2 cellular contexts compared by ENCODE assay signal in genomic region chr2:135817466-135817865, GRCh38.
TF ChIP-seq lines count a peak whose summit lies in the region.

No MANE protein-coding gene starts in this region.

TF ChIP-seq in HepG2, 621 proteins besides CTCF, POLR2A, EP300 and RAD21:
- TF ChIP-seq ZNF207 (IDR thresholded peaks at IDR 0.05; ENCODE audit: borderline replicate concordance) (no peak), PBX3 (CRISPR knock-in tag; IDR thresholded peaks at IDR 0.05; ENCODE audit: borderline replicate concordance) (no peak), ATF3 (CRISPR knock-in tag; IDR thresholded peaks at IDR 0.05) (no peak), HOXA7 (CRISPR knock-in tag; IDR thresholded peaks at IDR 0.05) (no peak), MTA3 (CRISPR knock-in tag; IDR thresholded peaks at IDR 0.05) (no peak), ZNF724P (CRISPR knock-in tag; IDR thresholded peaks at IDR 0.05; ENCODE audit: borderline replicate concordance) (no peak), BCL6 (CRISPR knock-in tag; IDR thresholded peaks at IDR 0.05) (no peak), ZBTB46 (CRISPR knock-in tag; IDR thresholded peaks at IDR 0.05; ENCODE audit: borderline replicate concordance) (no peak), ZNF543 (CRISPR knock-in tag; IDR thresholded peaks at IDR 0.05) (no peak), FOSL1 (CRISPR knock-in tag; IDR thresholded peaks at IDR 0.05; ENCODE audit: borderline replicate concordance) (no peak)

TF ChIP-seq in K562, 482 proteins besides CTCF, POLR2A, EP300 and RAD21:
- TF ChIP-seq NONO (IDR thresholded peaks at IDR 0.05; ENCODE audit: low read depth in 2 of 2, low read length in 1 of 2): no peak
- TF ChIP-seq HSF4 (CRISPR knock-in tag; IDR thresholded peaks at IDR 0.05; ENCODE audit: borderline replicate concordance): no peak
- no peak for TF ChIP-seq CSDE1 (IDR thresholded peaks at IDR 0.05)
- no peak for TF ChIP-seq CHD4 (IDR thresholded peaks at IDR 0.05; ENCODE audit: insufficient read depth, insufficient replicate concordance, low read depth, low read length, poor library complexity, severe bottlenecking)
- no peak for TF ChIP-seq MCM3 (IDR thresholded peaks at IDR 0.05)
- TF ChIP-seq, protein P1, sequence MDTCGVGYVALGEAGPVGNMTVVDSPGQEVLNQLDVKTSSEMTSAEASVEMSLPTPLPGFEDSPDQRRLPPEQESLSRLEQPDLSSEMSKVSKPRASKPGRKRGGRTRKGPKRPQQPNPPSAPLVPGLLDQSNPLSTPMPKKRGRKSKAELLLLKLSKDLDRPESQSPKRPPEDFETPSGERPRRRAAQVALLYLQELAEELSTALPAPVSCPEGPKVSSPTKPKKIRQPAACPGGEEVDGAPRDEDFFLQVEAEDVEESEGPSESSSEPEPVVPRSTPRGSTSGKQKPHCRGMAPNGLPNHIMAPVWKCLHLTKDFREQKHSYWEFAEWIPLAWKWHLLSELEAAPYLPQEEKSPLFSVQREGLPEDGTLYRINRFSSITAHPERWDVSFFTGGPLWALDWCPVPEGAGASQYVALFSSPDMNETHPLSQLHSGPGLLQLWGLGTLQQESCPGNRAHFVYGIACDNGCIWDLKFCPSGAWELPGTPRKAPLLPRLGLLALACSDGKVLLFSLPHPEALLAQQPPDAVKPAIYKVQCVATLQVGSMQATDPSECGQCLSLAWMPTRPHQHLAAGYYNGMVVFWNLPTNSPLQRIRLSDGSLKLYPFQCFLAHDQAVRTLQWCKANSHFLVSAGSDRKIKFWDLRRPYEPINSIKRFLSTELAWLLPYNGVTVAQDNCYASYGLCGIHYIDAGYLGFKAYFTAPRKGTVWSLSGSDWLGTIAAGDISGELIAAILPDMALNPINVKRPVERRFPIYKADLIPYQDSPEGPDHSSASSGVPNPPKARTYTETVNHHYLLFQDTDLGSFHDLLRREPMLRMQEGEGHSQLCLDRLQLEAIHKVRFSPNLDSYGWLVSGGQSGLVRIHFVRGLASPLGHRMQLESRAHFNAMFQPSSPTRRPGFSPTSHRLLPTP (IDR thresholded peaks at IDR 0.05; ENCODE audit: borderline replicate concordance, extremely low read depth, insufficient read length): no peak
- no peak for TF ChIP-seq ZNF24 (IDR thresholded peaks at IDR 0.05)
- no peak for TF ChIP-seq ZNF740 (CRISPR knock-in tag; IDR thresholded peaks at IDR 0.05)
- no peak for TF ChIP-seq ZNF740 (tag; IDR thresholded peaks at IDR 0.05)
- no peak for TF ChIP-seq CC2D1A (IDR thresholded peaks at IDR 0.05)
- TF ChIP-seq HMGN3 (IDR thresholded peaks at IDR 0.05; ENCODE audit: borderline replicate concordance, extremely low read depth, insufficient read length, low read depth, low read length): no peak
- TF ChIP-seq POLR3A (IDR thresholded peaks at IDR 0.05; ENCODE audit: borderline replicate concordance, extremely low read depth, insufficient read depth, insufficient read length): no peak
- no peak for TF ChIP-seq THRAP3 (IDR thresholded peaks at IDR 0.05; ENCODE audit: borderline replicate concordance)
- no peak for TF ChIP-seq JUN (IDR thresholded peaks at IDR 0.05; ENCODE audit: borderline replicate concordance, low read depth, low read length)
- no peak for TF ChIP-seq JUN (CRISPR knock-in tag; IDR thresholded peaks at IDR 0.05; ENCODE audit: borderline replicate concordance)
- TF ChIP-seq MEF2A (IDR thresholded peaks at IDR 0.05; ENCODE audit: control insufficient read depth, low read depth, low read length): no peak
- TF ChIP-seq NFRKB (IDR thresholded peaks at IDR 0.05; ENCODE audit: low read depth): no peak
- TF ChIP-seq ZBTB40 (IDR thresholded peaks at IDR 0.05): no peak
- no peak for TF ChIP-seq ZBTB40 (CRISPR knock-in tag; IDR thresholded peaks at IDR 0.05)
- no peak for TF ChIP-seq LEF1 (IDR thresholded peaks at IDR 0.05)
- no peak for TF ChIP-seq PBX2 (CRISPR knock-in tag; IDR thresholded peaks at IDR 0.05; ENCODE audit: low read depth)
- TF ChIP-seq PBX2 (tag; conservative IDR thresholded peaks at IDR 0.05; ENCODE audit: low read depth): no peak
- no peak for TF ChIP-seq RUNX1 (IDR thresholded peaks at IDR 0.05; ENCODE audit: low read depth)
